ENCODE assay signal across 10 cellular contexts in the genomic region with DNA sequence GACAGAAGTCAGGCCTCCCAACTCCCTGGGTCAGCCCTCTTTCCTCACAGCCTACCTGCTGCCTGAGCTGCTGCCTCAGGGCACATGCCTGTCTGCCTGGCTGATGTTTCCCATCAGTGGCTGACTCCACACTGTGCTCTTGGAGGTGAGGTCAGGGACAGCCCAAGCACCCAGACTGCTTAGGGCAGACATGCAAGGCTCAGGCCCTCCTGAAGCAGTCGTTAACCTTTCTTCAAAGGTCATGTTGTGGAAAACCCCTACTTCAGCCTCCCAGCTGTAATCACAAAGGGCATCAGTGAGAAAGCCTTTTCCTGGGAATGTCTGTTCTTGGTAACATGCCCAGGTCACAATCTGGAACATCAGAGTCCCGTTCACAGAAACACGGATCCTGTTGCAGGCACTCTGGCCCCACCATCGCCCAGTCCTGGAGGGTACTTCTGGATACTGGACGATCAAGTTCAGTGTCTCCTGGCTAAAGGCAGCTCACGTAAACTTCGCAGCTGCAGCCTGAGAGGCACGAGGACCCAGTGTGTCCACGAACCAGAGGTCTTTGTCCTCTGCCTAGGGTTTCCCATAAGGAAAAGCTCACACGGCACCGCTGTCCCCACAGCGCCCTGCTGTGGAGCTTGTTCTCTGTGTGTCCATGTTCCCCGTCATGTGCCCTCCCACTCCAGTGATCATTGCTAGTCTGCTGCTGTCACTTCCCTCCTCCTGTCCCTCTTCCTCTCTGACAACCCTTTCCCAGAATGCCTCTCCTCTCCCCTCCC. TPM values are rescaled to one million over a fixed set of nuclear protein-coding genes. Genes with fewer than 3 reads are reported as not detected.
A peak's percentile ranks its signal among the peaks of the same experiment; 100 is the strongest.
DNase-seq lines count a peak whose midpoint lies in the region; ATAC-seq and TF ChIP-seq lines count a peak whose summit lies in the region.
"Had no signal": no experiment of that assay in that cellular context is flagged by ENCODE, and none has a peak within 500 bp of the region (broad histone marks: within the 10 kb centered on the region; RNA-seq: fewer than 3 reads in every experiment).

No MANE protein-coding gene starts in this region.

- ATAC-seq in GM18870 (IDR thresholded peaks at IDR 0.05; ENCODE audit: unreplicated experiment), result no peak

- H3K79me2 ChIP-seq in smooth muscle cell (ENCODE audit: low read depth), result no peaks in the 10 kb centered on the region

- H3K9ac ChIP-seq in smooth muscle cell (ENCODE audit: low read depth), result peak overlapping the region; percentile 7

- no peaks in the 10 kb centered on the region for H3F3A ChIP-seq in smooth muscle cell (ENCODE audit: low read depth)

- no peaks in the 10 kb centered on the region for H4K20me1 ChIP-seq in smooth muscle cell (ENCODE audit: low read depth)

- 37% methylated on average over 13 of the region's 13 CpGs for WGBS in smooth muscle cell (ENCODE audit: low lambda C conversion rate)

- TF ChIP-seq CTCF in smooth muscle cell (IDR thresholded peaks at IDR 0.05; ENCODE audit: borderline replicate concordance, insufficient read depth, poor library complexity, severe bottlenecking), result no peak

- no peaks in the 10 kb centered on the region for H3K9me3 Mint-ChIP-seq in activated CD4-positive, alpha-beta memory T cell treated with anti-CD3 and anti-CD28 coated beads, Interleukin-2, amount 10 ng/mL, durations not matched to agents 7 days and 5 days

- H3K27me3 ChIP-seq in smooth muscle cell (ENCODE audit: low read depth) (no peaks in the 10 kb centered on the region), SJCRH30 (no peaks in the 10 kb centered on the region)

- H3K4me3 Mint-ChIP-seq in activated CD4-positive, alpha-beta memory T cell treated with anti-CD3 and anti-CD28 coated beads, Interleukin-2, amount 10 ng/mL, durations not matched to agents 7 days and 5 days, result no peak overlapping the region
- H3K4me3 Mint-ChIP-seq: neural crest cell had no signal

- H3K27ac Mint-ChIP-seq in activated CD4-positive, alpha-beta memory T cell treated with anti-CD3 and anti-CD28 coated beads, Interleukin-2, amount 10 ng/mL, durations not matched to agents 7 days and 5 days, result no peak overlapping the region

- H3K4me3 ChIP-seq in smooth muscle cell (no peak overlapping the region), SJCRH30 (no peak overlapping the region)

- CTCF ChIA-PET in activated CD4-positive, alpha-beta memory T cell treated with anti-CD3 and anti-CD28 coated beads, Interleukin-2, amount 10 ng/mL, durations not matched to agents 7 days and 5 days (lab: Charles Lee), result interaction anchor here (0.9 to 1.2 kb wide), 2 partner anchors 72 to 325 kb away, joined by 3 read pairs; no protein-coding TSS in a partner anchor

- H3K4me1 ChIP-seq in smooth muscle cell (ENCODE audit: low read depth) (peaks cover 7% of the 10 kb centered on the region), SJCRH30 (no peaks in the 10 kb centered on the region)

- POLR2A ChIA-PET in activated CD4-positive, alpha-beta memory T cell treated with anti-CD3 and anti-CD28 coated beads, Interleukin-2, amount 10 ng/mL, durations not matched to agents 7 days and 5 days (lab: Charles Lee), result interaction anchor here (0.6 kb wide), 1 partner anchor 17 kb away, joined by 3 read pairs; no protein-coding TSS in a partner anchor

- DNase-seq in HK-2 (ENCODE audit: unreplicated experiment) (peak; percentile 58), iris pigment epithelial cell (ENCODE audit: low read depth) (peak; percentile 1), smooth muscle cell (lab: John Stamatoyannopoulos, UW; ENCODE audit: unreplicated experiment) (no peak), NOMO-1 (lab: John Stamatoyannopoulos, UW; ENCODE audit: unreplicated experiment in 2 of 2) (no peak), SJCRH30 (no peak)
- DNase-seq in activated CD4-positive, alpha-beta memory T cell treated with anti-CD3 and anti-CD28 coated beads, Interleukin-2, amount 10 ng/mL, durations not matched to agents 7 days and 5 days, result no peak
- DNase-seq: NCI-H2107 had no signal

- H3K27ac ChIP-seq in angular gyrus (ENCODE audit: low read depth, low read length) (peak overlapping the region; percentile 95), smooth muscle cell (ENCODE audit: low read depth) (peak overlapping the region; percentile 66), SJCRH30 (no peak overlapping the region)

- H3K36me3 ChIP-seq in smooth muscle cell (ENCODE audit: low read depth), result no peaks in the 10 kb centered on the region
- H3K36me3 ChIP-seq in SJCRH30, result no peaks in the 10 kb centered on the region

- no peak overlapping the region for H3K4me2 ChIP-seq in smooth muscle cell

- H3K27me3 Mint-ChIP-seq in activated CD4-positive, alpha-beta memory T cell treated with anti-CD3 and anti-CD28 coated beads, Interleukin-2, amount 10 ng/mL, durations not matched to agents 7 days and 5 days, result no peaks in the 10 kb centered on the region

- no peaks in the 10 kb centered on the region for H3K4me1 Mint-ChIP-seq in activated CD4-positive, alpha-beta memory T cell treated with anti-CD3 and anti-CD28 coated beads, Interleukin-2, amount 10 ng/mL, durations not matched to agents 7 days and 5 days

- H3K36me3 Mint-ChIP-seq in activated CD4-positive, alpha-beta memory T cell treated with anti-CD3 and anti-CD28 coated beads, Interleukin-2, amount 10 ng/mL, durations not matched to agents 7 days and 5 days (ENCODE audit: low read depth), result no peaks in the 10 kb centered on the region

- no peak overlapping the region for H2AFZ ChIP-seq in smooth muscle cell (ENCODE audit: low read depth)

- H3K9me3 ChIP-seq in smooth muscle cell (replicated peaks; ENCODE audit: low read depth), result no peaks in the 10 kb centered on the region
- H3K9me3 ChIP-seq in SJCRH30 (replicated peaks), result no peaks in the 10 kb centered on the region

RNA-seq across cellular contexts. Expression of a gene that starts 54.9 kb away (rescaled TPM):
- 3.7 and 4.8 TPM in 2 replicates for total RNA-seq in smooth muscle cell
- polyA plus RNA-seq in smooth muscle cell, result 1.7 and 2.3 TPM in 2 replicates
- total RNA-seq in SJCRH30 (2014; rRNA removed; shearing (Covaris generic)), result 1.4 and 2.3 TPM in 2 replicates
- total RNA-seq in activated CD4-positive, alpha-beta memory T cell treated with anti-CD3 and anti-CD28 coated beads, Interleukin-2, amount 10 ng/mL, durations not matched to agents 7 days and 5 days, result 1 to 10 TPM; 1.8 to 2.3 TPM

Comparison
In these comparisons a context has a peak if more than half of its experiments do, and no peak if none do; other contexts are left out.
1. DNase-seq: peak in HK-2 (single experiment) and iris pigment epithelial cell (single experiment); none in smooth muscle cell (single experiment), NOMO-1 (0 of 2), SJCRH30 (0 of 2) and activated CD4-positive, alpha-beta memory T cell treated with anti-CD3 and anti-CD28 coated beads, Interleukin-2, amount 10 ng/mL, durations not matched to agents 7 days and 5 days (single experiment).